Comparison of ENCODE assay signal across 8 cellular contexts in the genomic region with DNA sequence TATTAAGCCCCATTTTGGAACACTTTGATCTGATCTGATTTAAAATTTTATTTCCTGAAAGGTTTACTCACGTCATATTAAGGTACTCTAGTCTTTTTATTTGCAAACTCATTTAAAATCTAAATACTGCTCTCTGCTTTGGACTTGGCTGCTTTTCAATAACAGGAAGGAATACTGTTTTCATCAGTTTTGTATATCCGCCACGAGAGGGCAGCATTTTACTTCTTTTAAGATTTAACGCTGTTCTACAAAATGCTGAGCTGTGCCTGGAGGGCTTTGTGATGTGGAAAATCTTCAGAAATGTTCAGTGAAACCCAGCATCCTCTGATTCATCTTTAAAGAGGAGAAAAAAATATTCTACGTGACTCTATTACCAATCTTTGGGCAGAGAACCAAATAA. TPM values are rescaled to one million over a fixed set of nuclear protein-coding genes. Genes with fewer than 3 reads are reported as not detected.
A peak's percentile ranks its signal among the peaks of the same experiment; 100 is the strongest.
DNase-seq lines count a peak whose midpoint lies in the region; ATAC-seq lines count a peak whose summit lies in the region.

No MANE protein-coding gene starts in this region.

- DNase-seq in DMS79 treated with DMSO at 0.1 percent for 48 hours (lab: John Stamatoyannopoulos, UW) (peak; percentile 53), NCI-H748 (lab: John Stamatoyannopoulos, UW; ENCODE audit: unreplicated experiment) (peak; percentile 90), glomerular endothelial cell (ENCODE audit: extremely low read depth, low read depth, low spot score) (peak; percentile 60), retina (peak; percentile 55), iPS-NIHi7 (ENCODE audit: extremely low spot score) (no peak)
- DNase-seq in activated T-helper 1 cell treated with anti-CD3 and anti-CD28 coated beads, Interleukin-12 subunit alpha, Interleukin-12 subunit beta, Interleukin-2, Interleukin-4 antibody, amounts not matched to agents 30 ng/mL and 10 ng/mL and 1 ng/mL, durations not matched to agents 14 hours and 24 hours and 36 hours (ENCODE audit: low spot score), result peak; percentile 33

- ATAC-seq in GM19455 (IDR thresholded peaks at IDR 0.05; ENCODE audit: unreplicated experiment) (peak; percentile 66), HG03520 (IDR thresholded peaks at IDR 0.05; ENCODE audit: unreplicated experiment) (peak; percentile 80)

- no peaks in the 10 kb centered on the region for H3K27me3 Mint-ChIP-seq in activated T-helper 1 cell treated with anti-CD3 and anti-CD28 coated beads, Interleukin-12 subunit alpha, Interleukin-12 subunit beta, Interleukin-2, Interleukin-4 antibody, amounts not matched to agents 30 ng/mL and 10 ng/mL and 1 ng/mL, durations not matched to agents 14 hours and 24 hours and 36 hours (ENCODE audit: insufficient read depth)

- H3K4me3 Mint-ChIP-seq in activated T-helper 1 cell treated with anti-CD3 and anti-CD28 coated beads, Interleukin-12 subunit alpha, Interleukin-12 subunit beta, Interleukin-2, Interleukin-4 antibody, amounts not matched to agents 30 ng/mL and 10 ng/mL and 1 ng/mL, durations not matched to agents 14 hours and 24 hours and 36 hours, result no peak overlapping the region

- intact Hi-C loops in activated T-helper 1 cell treated with anti-CD3 and anti-CD28 coated beads, Interleukin-12 subunit alpha, Interleukin-12 subunit beta, Interleukin-2, Interleukin-4 antibody, amounts not matched to agents 30 ng/mL and 10 ng/mL and 1 ng/mL, durations not matched to agents 14 hours and 24 hours and 36 hours (cut with micrococcal nuclease), result loop anchor here (1.0 to 5.0 kb wide), 6 partner anchors 211 to 1136 kb away; a partner anchor contains a TSS

- H3K9me3 Mint-ChIP-seq in activated T-helper 1 cell treated with anti-CD3 and anti-CD28 coated beads, Interleukin-12 subunit alpha, Interleukin-12 subunit beta, Interleukin-2, Interleukin-4 antibody, amounts not matched to agents 30 ng/mL and 10 ng/mL and 1 ng/mL, durations not matched to agents 14 hours and 24 hours and 36 hours, result no peaks in the 10 kb centered on the region

- H3K27ac Mint-ChIP-seq in activated T-helper 1 cell treated with anti-CD3 and anti-CD28 coated beads, Interleukin-12 subunit alpha, Interleukin-12 subunit beta, Interleukin-2, Interleukin-4 antibody, amounts not matched to agents 30 ng/mL and 10 ng/mL and 1 ng/mL, durations not matched to agents 14 hours and 24 hours and 36 hours, result no peak overlapping the region

- H3K36me3 Mint-ChIP-seq in activated T-helper 1 cell treated with anti-CD3 and anti-CD28 coated beads, Interleukin-12 subunit alpha, Interleukin-12 subunit beta, Interleukin-2, Interleukin-4 antibody, amounts not matched to agents 30 ng/mL and 10 ng/mL and 1 ng/mL, durations not matched to agents 14 hours and 24 hours and 36 hours (ENCODE audit: low read depth), result no peaks in the 10 kb centered on the region

- peaks cover 39% of the 10 kb centered on the region for H3K4me1 Mint-ChIP-seq in activated T-helper 1 cell treated with anti-CD3 and anti-CD28 coated beads, Interleukin-12 subunit alpha, Interleukin-12 subunit beta, Interleukin-2, Interleukin-4 antibody, amounts not matched to agents 30 ng/mL and 10 ng/mL and 1 ng/mL, durations not matched to agents 14 hours and 24 hours and 36 hours (ENCODE audit: low read depth)

RNA-seq across cellular contexts. Expression of a gene that starts 37.5 kb away (rescaled TPM):
- total RNA-seq in activated T-helper 1 cell treated with anti-CD3 and anti-CD28 coated beads, Interleukin-12 subunit alpha, Interleukin-12 subunit beta, Interleukin-2, Interleukin-4 antibody, amounts not matched to agents 30 ng/mL and 10 ng/mL and 1 ng/mL, durations not matched to agents 14 hours and 24 hours and 36 hours, result not detected in 2 replicates
- 0.34 TPM in 1 of 2 replicates, not detected in the other for total RNA-seq in glomerular endothelial cell
